25 cellular contexts compared by ENCODE assay signal in genomic region chr7:115822380-115822779, GRCh38.
"Had no signal": no experiment of that assay in that cellular context is flagged by ENCODE, and none has a peak within 500 bp of the region (broad histone marks: within the 10 kb centered on the region; RNA-seq: fewer than 3 reads in every experiment).

No MANE protein-coding gene starts in this region.

- H3K27ac Mint-ChIP-seq: activated CD4-positive, alpha-beta memory T cell treated with anti-CD3 and anti-CD28 coated beads, Interleukin-2, amount 10 ng/mL, durations not matched to agents 7 days and 5 days; activated naive CD4-positive, alpha-beta T cell treated with anti-CD3 and anti-CD28 coated beads, Interleukin-2, amount 50 U/mL, for 24 hours; activated T-helper 1 cell treated with anti-CD3 and anti-CD28 coated beads, Interleukin-12 subunit alpha, Interleukin-12 subunit beta, Interleukin-2, Interleukin-4 antibody, amounts not matched to agents 30 ng/mL and 10 ng/mL and 1 ng/mL, durations not matched to agents 14 hours and 24 hours and 36 hours; type B pancreatic cell had no signal

- H3K36me3 Mint-ChIP-seq: activated naive CD4-positive, alpha-beta T cell treated with anti-CD3 and anti-CD28 coated beads, Interleukin-2, amount 50 U/mL, for 24 hours; naive B cell; type B pancreatic cell had no signal

- H3K9me3 Mint-ChIP-seq: activated CD4-positive, alpha-beta memory T cell treated with anti-CD3 and anti-CD28 coated beads, Interleukin-2, amount 10 ng/mL, durations not matched to agents 7 days and 5 days; activated naive CD4-positive, alpha-beta T cell treated with anti-CD3 and anti-CD28 coated beads, Interleukin-2, amount 50 U/mL, for 24 hours; activated T-helper 1 cell treated with anti-CD3 and anti-CD28 coated beads, Interleukin-12 subunit alpha, Interleukin-12 subunit beta, Interleukin-2, Interleukin-4 antibody, amounts not matched to agents 30 ng/mL and 10 ng/mL and 1 ng/mL, durations not matched to agents 14 hours and 24 hours and 36 hours; central memory CD8-positive, alpha-beta T cell; type B pancreatic cell had no signal

- DNase-seq: activated CD4-positive, alpha-beta memory T cell treated with anti-CD3 and anti-CD28 coated beads, Interleukin-2, amount 10 ng/mL, durations not matched to agents 7 days and 5 days; activated CD4-positive, alpha-beta T cell treated with anti-CD3 and anti-CD28 coated beads for 4 hours; activated gamma-delta T cell; colonic mucosa; hippocampal formation; kidney glomerular epithelial cell; naive B cell; occipital lobe; posterior cingulate gyrus; right lobe of liver; stimulated activated CD4-positive, alpha-beta T cell treated with anti-CD3 and anti-CD28 coated beads, Interleukin-2, amount 100 ng/mL, for 48 hours; stimulated activated CD8-positive, alpha-beta memory T cell treated with anti-CD3 and anti-CD28 coated beads, Interleukin-4, amount 100 ng/mL, for 48 hours; stimulated activated naive CD4-positive, alpha-beta T cell treated with Interleukin-2 at 50 U/mL for 16 hours had no signal

- H3K27me3 ChIP-seq: ascending aorta, colonic mucosa, esophagus muscularis mucosa, left lung, right lobe of liver, vagina had no signal

- H3K36me3 ChIP-seq: ascending aorta, colonic mucosa, esophagus muscularis mucosa, left lung, right lobe of liver, thoracic aorta, vagina had no signal

- H3K27me3 Mint-ChIP-seq: activated naive CD4-positive, alpha-beta T cell treated with anti-CD3 and anti-CD28 coated beads, Interleukin-2, amount 50 U/mL, for 24 hours; central memory CD8-positive, alpha-beta T cell; type B pancreatic cell had no signal

- H3K4me1 Mint-ChIP-seq: activated CD4-positive, alpha-beta memory T cell treated with anti-CD3 and anti-CD28 coated beads, Interleukin-2, amount 10 ng/mL, durations not matched to agents 7 days and 5 days; activated naive CD4-positive, alpha-beta T cell treated with anti-CD3 and anti-CD28 coated beads, Interleukin-2, amount 50 U/mL, for 24 hours; central memory CD8-positive, alpha-beta T cell; naive B cell; neural crest cell had no signal

- H3K4me3 ChIP-seq: ascending aorta, colonic mucosa, esophagus muscularis mucosa, left lung, lung, right lobe of liver, smooth muscle cell, thoracic aorta, vagina had no signal

- H3K4me3 Mint-ChIP-seq: activated CD4-positive, alpha-beta memory T cell treated with anti-CD3 and anti-CD28 coated beads, Interleukin-2, amount 10 ng/mL, durations not matched to agents 7 days and 5 days; activated naive CD4-positive, alpha-beta T cell treated with anti-CD3 and anti-CD28 coated beads, Interleukin-2, amount 50 U/mL, for 24 hours; activated T-helper 1 cell treated with anti-CD3 and anti-CD28 coated beads, Interleukin-12 subunit alpha, Interleukin-12 subunit beta, Interleukin-2, Interleukin-4 antibody, amounts not matched to agents 30 ng/mL and 10 ng/mL and 1 ng/mL, durations not matched to agents 14 hours and 24 hours and 36 hours; central memory CD8-positive, alpha-beta T cell; naive B cell; neural crest cell; type B pancreatic cell had no signal
